23 cellular contexts compared by ENCODE assay signal in the genomic region with DNA sequence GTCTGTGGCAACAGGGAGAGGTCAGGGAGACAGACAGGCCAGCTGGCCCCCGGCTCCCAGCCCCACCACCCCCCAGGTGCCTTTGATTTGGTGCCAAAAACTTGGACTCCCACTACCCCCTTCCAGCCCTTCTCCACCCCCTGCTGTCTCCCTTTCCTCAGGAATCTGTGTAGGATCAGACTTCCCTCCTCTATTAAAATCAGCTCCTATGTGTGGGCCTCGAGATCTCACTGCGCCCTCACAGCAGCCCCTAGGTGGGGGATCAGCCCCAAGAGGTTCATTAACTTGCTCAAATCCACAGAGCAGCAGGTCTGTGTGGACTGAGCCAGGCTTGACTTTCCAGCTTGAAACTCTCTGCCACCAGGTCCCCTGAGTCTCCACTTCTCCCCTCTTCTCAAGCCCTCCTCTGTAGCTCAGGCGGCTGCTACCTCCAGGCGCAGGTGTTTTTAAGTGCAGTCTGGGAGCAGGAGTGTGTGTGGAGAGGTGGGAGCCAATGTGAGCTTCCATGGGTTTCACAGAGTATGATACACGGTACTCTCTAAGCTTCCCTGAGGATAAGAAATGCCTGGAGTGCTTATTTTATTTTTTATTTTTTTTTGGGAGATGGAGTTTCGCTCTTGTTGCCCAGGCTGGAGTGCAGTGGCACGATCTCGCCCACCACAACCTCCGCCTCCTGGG. TPM values are rescaled to one million over a fixed set of nuclear protein-coding genes. Genes with fewer than 3 reads are reported as not detected.
"Had no signal": no experiment of that assay in that cellular context is flagged by ENCODE, and none has a peak within 500 bp of the region (broad histone marks: within the 10 kb centered on the region; RNA-seq: fewer than 3 reads in every experiment).

No MANE protein-coding gene starts in this region.

- H3K27ac ChIP-seq: colonic mucosa, esophagus squamous epithelium, ovary, sigmoid colon, spleen, thoracic aorta, upper lobe of right lung had no signal

- H3K4me1 Mint-ChIP-seq: nephron had no signal

- H3K27ac Mint-ChIP-seq: activated T-helper 2 cell treated with anti-CD3 and anti-CD28 coated beads, Interferon-gamma antibody, Interleukin-2, Interleukin-4, amounts not matched to agents 10 μg/mL and 5 μg/mL and 100 μg/mL, durations not matched to agents 14 hours and 24 hours and 36 hours; nephron had no signal

- H3K4me1 ChIP-seq: colonic mucosa had no signal

- H3K9me3 ChIP-seq: colonic mucosa, esophagus squamous epithelium, ovary, sigmoid colon, spleen, thoracic aorta, upper lobe of right lung had no signal

- H3K4me3 ChIP-seq: colonic mucosa, esophagus squamous epithelium, ovary, sigmoid colon, thoracic aorta, upper lobe of right lung had no signal

- H3K4me3 Mint-ChIP-seq: nephron had no signal

- H3K9me3 Mint-ChIP-seq: activated naive CD4-positive, alpha-beta T cell treated with anti-CD3 and anti-CD28 coated beads for 36 hours; activated T-helper 2 cell treated with anti-CD3 and anti-CD28 coated beads, Interferon-gamma antibody, Interleukin-2, Interleukin-4, amounts not matched to agents 10 μg/mL and 5 μg/mL and 100 μg/mL, durations not matched to agents 14 hours and 24 hours and 36 hours; nephron had no signal

- DNase-seq: activated naive CD4-positive, alpha-beta T cell treated with anti-CD3 and anti-CD28 coated beads for 36 hours; activated T-cell treated with anti-CD3 and anti-CD28 coated beads for 4 hours; colonic mucosa; effector CD8-positive, alpha-beta T cell; esophagus squamous epithelium; glutamatergic neuron; kidney glomerular epithelial cell; mesenchymal stem cell; ovary; sigmoid colon; spleen; T-helper 1 cell; T1000; upper lobe of right lung had no signal

- FAIRE-seq: endothelial cell of umbilical vein had no signal

- H3K36me3 ChIP-seq: colonic mucosa, esophagus squamous epithelium, ovary, sigmoid colon, spleen, thoracic aorta, upper lobe of right lung had no signal

- H3K27me3 ChIP-seq: ovary had no signal

RNA-seq across cellular contexts. Expression of a gene that starts 1.7 kb away (rescaled TPM):
- total RNA-seq: activated CD8-positive, alpha-beta memory T cell treated with anti-CD3 and anti-CD28 coated beads for 36 hours; activated naive CD4-positive, alpha-beta T cell treated with anti-CD3 and anti-CD28 coated beads for 36 hours; activated T-helper 2 cell treated with anti-CD3 and anti-CD28 coated beads, Interferon-gamma antibody, Interleukin-2, Interleukin-4, amounts not matched to agents 10 μg/mL and 5 μg/mL and 100 μg/mL, durations not matched to agents 14 hours and 24 hours and 36 hours; cardiac septum; colonic mucosa; endothelial cell of umbilical vein; esophagus squamous epithelium; fibroblast of villous mesenchyme; liver; ovary; pulmonary artery endothelial cell; sigmoid colon; thoracic aorta; upper lobe of right lung had no signal
- polyA plus RNA-seq: endothelial cell of umbilical vein, liver, ovary, sigmoid colon had no signal

RNA-seq across cellular contexts. Expression of a gene that starts 6.8 kb away (rescaled TPM):
- total RNA-seq: activated CD8-positive, alpha-beta memory T cell treated with anti-CD3 and anti-CD28 coated beads for 36 hours; activated naive CD4-positive, alpha-beta T cell treated with anti-CD3 and anti-CD28 coated beads for 36 hours; activated T-helper 2 cell treated with anti-CD3 and anti-CD28 coated beads, Interferon-gamma antibody, Interleukin-2, Interleukin-4, amounts not matched to agents 10 μg/mL and 5 μg/mL and 100 μg/mL, durations not matched to agents 14 hours and 24 hours and 36 hours; cardiac septum; colonic mucosa; endothelial cell of umbilical vein; fibroblast of villous mesenchyme; liver; ovary; pulmonary artery endothelial cell; sigmoid colon; spleen; upper lobe of right lung had no signal
- polyA plus RNA-seq: endothelial cell of umbilical vein, liver, ovary had no signal

RNA-seq across cellular contexts. Expression of a gene that starts 21.5 kb away (rescaled TPM):
- total RNA-seq: endothelial cell of umbilical vein, pulmonary artery endothelial cell had no signal
- polyA plus RNA-seq: endothelial cell of umbilical vein had no signal

RNA-seq across cellular contexts. Expression of a gene that starts 28.5 kb away (rescaled TPM):
- total RNA-seq: activated CD8-positive, alpha-beta memory T cell treated with anti-CD3 and anti-CD28 coated beads for 36 hours; activated naive CD4-positive, alpha-beta T cell treated with anti-CD3 and anti-CD28 coated beads for 36 hours; activated T-helper 2 cell treated with anti-CD3 and anti-CD28 coated beads, Interferon-gamma antibody, Interleukin-2, Interleukin-4, amounts not matched to agents 10 μg/mL and 5 μg/mL and 100 μg/mL, durations not matched to agents 14 hours and 24 hours and 36 hours; cardiac septum; colonic mucosa; endothelial cell of umbilical vein; fibroblast of villous mesenchyme; liver; ovary; pulmonary artery endothelial cell; sigmoid colon; spleen; upper lobe of right lung had no signal
- polyA plus RNA-seq: endothelial cell of umbilical vein, liver, spleen had no signal
